30 cellular contexts compared by ENCODE assay signal in the genomic region with DNA sequence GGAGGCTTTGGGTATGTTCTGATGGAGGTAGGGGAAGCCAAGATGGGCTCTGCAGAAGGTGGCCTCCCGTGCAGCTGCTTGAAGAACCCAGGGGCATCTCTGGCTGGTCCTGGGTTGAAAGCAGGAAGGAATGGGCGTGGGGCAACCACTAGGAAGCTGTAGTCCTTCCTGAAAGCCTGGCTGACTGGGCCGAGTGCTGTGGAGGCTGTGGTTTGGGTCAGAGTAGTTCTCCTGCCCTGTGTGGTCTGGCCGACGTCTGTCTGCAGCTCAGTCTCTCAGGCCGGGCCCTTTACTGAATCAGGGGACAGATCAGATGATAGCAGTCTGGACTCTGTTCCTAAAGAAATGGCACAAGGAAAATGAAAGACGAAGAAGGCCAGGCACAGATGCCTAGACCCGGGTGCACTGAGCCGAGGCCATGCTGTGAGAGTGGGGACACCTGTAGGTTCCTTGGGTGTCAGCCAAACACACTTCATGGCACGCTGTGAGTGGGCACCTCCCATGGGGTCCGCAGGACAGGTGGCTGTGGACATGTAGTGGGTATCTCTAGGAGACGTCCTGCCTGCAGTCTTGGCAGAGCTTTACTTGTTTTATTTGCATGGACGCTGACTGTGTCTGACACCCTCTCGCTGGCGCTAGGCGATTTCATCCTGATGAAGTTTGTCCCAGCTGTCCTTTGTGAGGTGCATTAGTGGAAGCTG.
DNase-seq lines count a peak whose midpoint lies in the region; ATAC-seq, FAIRE-seq and TF ChIP-seq lines count a peak whose summit lies in the region.
"Had no signal": no experiment of that assay in that cellular context is flagged by ENCODE, and none has a peak within 500 bp of the region (broad histone marks: within the 10 kb centered on the region; RNA-seq: fewer than 3 reads in every experiment).

No MANE protein-coding gene starts in this region.

- no peak overlapping the region for H3K9ac ChIP-seq in kidney (ENCODE audit: low read length in 2 of 2)

- H3K27me3 ChIP-seq in upper lobe of left lung, result no peaks in the 10 kb centered on the region
- H3K27me3 ChIP-seq in breast epithelium, result no peaks in the 10 kb centered on the region
- H3K27me3 ChIP-seq: thyroid gland had no signal

- H3K36me3 Mint-ChIP-seq in activated CD8-positive, alpha-beta T cell treated with anti-CD3 and anti-CD28 coated beads, Interleukin-2, amount 10 ng/mL, durations not matched to agents 7 days and 5 days (ENCODE audit: low read depth), result peaks cover 15% of the 10 kb centered on the region
- H3K36me3 Mint-ChIP-seq in activated CD8-positive, alpha-beta T cell treated with anti-CD3 and anti-CD28 coated beads for 36 hours (ENCODE audit: low read depth), result no peaks in the 10 kb centered on the region

- TF ChIP-seq CTCF in activated CD8-positive, alpha-beta T cell treated with anti-CD3 and anti-CD28 coated beads for 36 hours (IDR thresholded peaks at IDR 0.05), result no peak
- TF ChIP-seq CTCF in upper lobe of left lung (IDR thresholded peaks at IDR 0.05) (no peak), breast epithelium (IDR thresholded peaks at IDR 0.05) (no peak), kidney (IDR thresholded peaks at IDR 0.05; ENCODE audit: borderline replicate concordance, extremely low read depth, insufficient read depth) (no peak)

- H3K4me1 ChIP-seq in upper lobe of left lung (peaks cover 0 to 6% (median 0%) of the 10 kb centered on the region in 4 donors), breast epithelium (no peaks in the 10 kb centered on the region), kidney (ENCODE audit: control insufficient read depth in 1 of 2, insufficient read depth in 1 of 2, low read depth in 1 of 2, low read length in 2 of 2) (no peaks in the 10 kb centered on the region)
- H3K4me1 ChIP-seq: thyroid gland had no signal

- intact Hi-C loops in activated CD8-positive, alpha-beta T cell treated with anti-CD3 and anti-CD28 coated beads for 36 hours (cut with micrococcal nuclease), result no loop called here
- intact Hi-C loops in breast epithelium (cut with DNase I; ENCODE audit: low total_unique reads) (no loop called here), kidney (cut with DNase I) (no loop called here)

- H3K27ac Mint-ChIP-seq in activated CD8-positive, alpha-beta T cell treated with anti-CD3 and anti-CD28 coated beads, Interleukin-2, amount 10 ng/mL, durations not matched to agents 7 days and 5 days, result peak overlapping the region; percentile 61
- H3K27ac Mint-ChIP-seq in activated CD8-positive, alpha-beta T cell treated with anti-CD3 and anti-CD28 coated beads for 36 hours, result no peak overlapping the region

- H3K4me3 ChIP-seq in upper lobe of left lung (no peak overlapping the region), breast epithelium (no peak overlapping the region), kidney (ENCODE audit: low read length in 2 of 2) (no peak overlapping the region)
- H3K4me3 ChIP-seq: thyroid gland had no signal

- TF ChIP-seq EP300 in upper lobe of left lung (IDR thresholded peaks at IDR 0.05), result no peak

- H3K27me3 Mint-ChIP-seq in activated CD8-positive, alpha-beta T cell treated with anti-CD3 and anti-CD28 coated beads, Interleukin-2, amount 10 ng/mL, durations not matched to agents 7 days and 5 days (ENCODE audit: low read depth), result no peaks in the 10 kb centered on the region
- no peaks in the 10 kb centered on the region for H3K27me3 Mint-ChIP-seq in activated CD8-positive, alpha-beta T cell treated with anti-CD3 and anti-CD28 coated beads for 36 hours

- H3K4me1 Mint-ChIP-seq in activated CD8-positive, alpha-beta T cell treated with anti-CD3 and anti-CD28 coated beads, Interleukin-2, amount 10 ng/mL, durations not matched to agents 7 days and 5 days (ENCODE audit: low read depth), result peaks cover 10% of the 10 kb centered on the region
- H3K4me1 Mint-ChIP-seq in activated CD8-positive, alpha-beta T cell treated with anti-CD3 and anti-CD28 coated beads for 36 hours (ENCODE audit: low read depth), result no peaks in the 10 kb centered on the region

- no peak overlapping the region for H3K4me3 Mint-ChIP-seq in activated CD8-positive, alpha-beta T cell treated with anti-CD3 and anti-CD28 coated beads, Interleukin-2, amount 10 ng/mL, durations not matched to agents 7 days and 5 days
- H3K4me3 Mint-ChIP-seq in activated CD8-positive, alpha-beta T cell treated with anti-CD3 and anti-CD28 coated beads for 36 hours, result no peak overlapping the region
- H3K4me3 Mint-ChIP-seq: activated T-cell treated with anti-CD3 and anti-CD28 coated beads, Interleukin-2, amount 50 U/mL, for 4 hours had no signal

- ATAC-seq in activated CD8-positive, alpha-beta T cell treated with anti-CD3 and anti-CD28 coated beads, Interleukin-2, amount 10 ng/mL, durations not matched to agents 7 days and 5 days, result no peak
- ATAC-seq in activated CD8-positive, alpha-beta T cell treated with anti-CD3 and anti-CD28 coated beads for 36 hours, result no peak
- ATAC-seq in upper lobe of left lung (ENCODE audit: low FRiP score in 2 of 2), result peak; percentile 9 to 35
- ATAC-seq: activated T-cell treated with anti-CD3 and anti-CD28 coated beads, Interleukin-2, amount 50 U/mL, for 4 hours; HepG2 had no signal

- CTCF ChIA-PET in activated CD8-positive, alpha-beta T cell treated with anti-CD3 and anti-CD28 coated beads, Interleukin-2, amount 10 ng/mL, durations not matched to agents 7 days and 5 days (lab: Charles Lee), result no interaction called here
- CTCF ChIA-PET in activated CD8-positive, alpha-beta T cell treated with anti-CD3 and anti-CD28 coated beads for 36 hours (lab: Charles Lee), result interaction anchor here (1.6 kb wide), 1 partner anchor 63 kb away, joined by 4 read pairs; no protein-coding TSS in a partner anchor

- POLR2A ChIA-PET in activated CD8-positive, alpha-beta T cell treated with anti-CD3 and anti-CD28 coated beads, Interleukin-2, amount 10 ng/mL, durations not matched to agents 7 days and 5 days (lab: Charles Lee), result no interaction called here
- POLR2A ChIA-PET in activated CD8-positive, alpha-beta T cell treated with anti-CD3 and anti-CD28 coated beads for 36 hours (lab: Charles Lee), result no interaction called here

- DNase-seq in activated CD8-positive, alpha-beta T cell treated with anti-CD3 and anti-CD28 coated beads, Interleukin-2, amount 10 ng/mL, durations not matched to agents 7 days and 5 days, result no peak
- no peak for DNase-seq in activated CD8-positive, alpha-beta T cell treated with anti-CD3 and anti-CD28 coated beads for 36 hours
- peak; percentile 13 for DNase-seq in KG1 (lab: John Stamatoyannopoulos, UW)
- peak; percentile 67 for DNase-seq in UCSD-AML1 (lab: John Stamatoyannopoulos, UW; ENCODE audit: unreplicated experiment)
- no peak for DNase-seq in upper lobe of left lung
- DNase-seq in breast epithelium (ENCODE audit: low spot score in 2 of 2), result no peak
- DNase-seq in kidney, result no peak
- DNase-seq in NOMO-1 (lab: John Stamatoyannopoulos, UW; ENCODE audit: unreplicated experiment in 2 of 2), result no peak
- DNase-seq: activated CD4-positive, alpha-beta T cell treated with anti-CD3 and anti-CD28 coated beads, Interleukin-2, amount 50 U/mL, for 4 hours; activated naive CD4-positive, alpha-beta T cell treated with Interleukin-2 at 50 U/mL for 16 hours; activated T-cell treated with anti-CD3 and anti-CD28 coated beads, Interleukin-2, amount 50 U/mL, for 4 hours; amygdala; C1 segment of cervical spinal cord; cortex of kidney; DMS 273 treated with DMSO at 0.1 percent for 48 hours; kidney glomerular epithelial cell; mammary epithelial cell; NCI-H1417 treated with DMSO at 0.1 percent for 48 hours; NCI-H2107; NCI-H524 treated with DMSO at 0.1 percent for 48 hours; small intestine; stimulated activated CD4-positive, alpha-beta T cell treated with anti-CD3 and anti-CD28 coated beads, Interleukin-2, amount 100 ng/mL, for 24 hours; stimulated activated naive CD4-positive, alpha-beta T cell; thyroid gland had no signal

- no peak overlapping the region for H3K27ac ChIP-seq in upper lobe of left lung
- no peak overlapping the region for H3K27ac ChIP-seq in breast epithelium
- H3K27ac ChIP-seq in kidney (ENCODE audit: low read depth in 2 of 2, low read length in 2 of 2), result no peak overlapping the region
- H3K27ac ChIP-seq: HL-60, thyroid gland had no signal

- H3K36me3 ChIP-seq in upper lobe of left lung (peaks cover 0 to 49% (median 19%) of the 10 kb centered on the region in 4 donors), breast epithelium (peaks cover 3% of the 10 kb centered on the region), kidney (ENCODE audit: control insufficient read depth in 1 of 2, insufficient read depth in 2 of 2, low read length in 2 of 2) (peaks cover 2 to 6% of the 10 kb centered on the region in 2 donors)
- H3K36me3 ChIP-seq: thyroid gland had no signal

- no peak for TF ChIP-seq POLR2A in upper lobe of left lung (IDR thresholded peaks at IDR 0.05)
- no peak for TF ChIP-seq POLR2A in breast epithelium (IDR thresholded peaks at IDR 0.05)

- FAIRE-seq in kidney (lab: Jason Lieb, UNC), result no peak
- FAIRE-seq: endometrium, G401.6, H54, HepG2, small intestine, TTC549 had no signal

- WGBS in upper lobe of left lung, 2 donors, result 60 to 63% methylated on average over 11 to 16 of the region's 16 CpGs

- no peaks in the 10 kb centered on the region for H3K9me3 Mint-ChIP-seq in activated CD8-positive, alpha-beta T cell treated with anti-CD3 and anti-CD28 coated beads, Interleukin-2, amount 10 ng/mL, durations not matched to agents 7 days and 5 days (ENCODE audit: insufficient read depth)
- H3K9me3 Mint-ChIP-seq in activated CD8-positive, alpha-beta T cell treated with anti-CD3 and anti-CD28 coated beads for 36 hours, result no peaks in the 10 kb centered on the region
- H3K9me3 Mint-ChIP-seq: activated T-cell treated with anti-CD3 and anti-CD28 coated beads, Interleukin-2, amount 50 U/mL, for 4 hours had no signal

- no peaks in the 10 kb centered on the region for H3K9me3 ChIP-seq in upper lobe of left lung
- no peaks in the 10 kb centered on the region for H3K9me3 ChIP-seq in breast epithelium
- no peaks in the 10 kb centered on the region for H3K9me3 ChIP-seq in kidney (ENCODE audit: control insufficient read depth in 1 of 2, low read length in 2 of 2)
- H3K9me3 ChIP-seq: thyroid gland had no signal

Comparison
In these comparisons a context has a peak if more than half of its experiments do, and no peak if none do; other contexts are left out.
1. ATAC-seq: peak in upper lobe of left lung (2 of 2); none in activated CD8-positive, alpha-beta T cell treated with anti-CD3 and anti-CD28 coated beads, Interleukin-2, amount 10 ng/mL, durations not matched to agents 7 days and 5 days (single experiment) and activated CD8-positive, alpha-beta T cell treated with anti-CD3 and anti-CD28 coated beads for 36 hours (single experiment).
2. DNase-seq: peak in KG1 (single experiment) and UCSD-AML1 (single experiment); none in activated CD8-positive, alpha-beta T cell treated with anti-CD3 and anti-CD28 coated beads, Interleukin-2, amount 10 ng/mL, durations not matched to agents 7 days and 5 days (single experiment), activated CD8-positive, alpha-beta T cell treated with anti-CD3 and anti-CD28 coated beads for 36 hours (single experiment), upper lobe of left lung (0 of 2), breast epithelium (0 of 2), kidney (single experiment) and NOMO-1 (0 of 2).